1 cellular context compared by ENCODE assay signal in the genomic region with DNA sequence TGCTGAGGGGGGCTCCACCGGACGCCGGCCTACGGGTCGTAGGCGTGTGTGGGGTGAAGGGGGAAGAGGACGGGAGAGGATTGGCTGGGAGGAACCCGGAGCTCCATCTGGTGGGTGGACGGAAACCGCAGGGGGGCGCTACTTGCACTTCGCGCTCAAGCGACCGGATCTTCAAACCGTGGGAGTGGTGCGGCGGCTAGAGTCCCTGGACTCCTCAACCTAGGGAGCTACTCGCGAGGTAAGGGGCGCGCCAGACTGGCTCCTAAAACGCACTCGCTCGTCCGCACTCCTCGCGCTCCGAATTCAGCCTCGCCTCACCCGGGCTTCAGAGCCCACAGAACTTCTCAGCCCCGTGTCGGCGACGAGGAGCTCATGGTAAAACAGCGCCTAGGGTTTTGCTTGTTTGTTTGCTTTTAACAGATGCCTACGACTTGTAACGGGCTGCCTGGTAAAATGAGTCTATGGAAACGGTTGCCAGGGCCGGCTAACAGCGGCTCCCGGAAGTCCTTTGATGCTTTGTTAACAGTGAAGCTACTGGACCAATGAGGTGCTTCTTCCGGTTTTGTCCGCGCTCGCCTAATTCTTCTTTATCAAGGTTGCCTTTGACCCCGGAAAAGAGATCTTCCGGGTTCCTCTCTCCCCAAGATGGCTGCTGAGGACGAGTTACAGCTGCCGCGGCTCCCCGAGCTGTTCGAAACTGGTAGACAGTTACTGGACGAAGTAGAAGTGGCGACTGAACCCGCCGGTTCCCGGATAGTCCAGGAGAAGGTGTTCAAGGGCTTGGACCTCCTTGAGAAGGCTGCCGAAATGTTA.
TF ChIP-seq lines count a peak whose summit lies in the region.

Gene IGBP1 (plus strand): TSS at position 145 of the 813 bp plus-strand sequence. CDS start 501 bp downstream, at position 646.

TF ChIP-seq in HepG2, 621 proteins besides CTCF, POLR2A, EP300 and RAD21 (continued from another document and continues in another):
- TF ChIP-seq DZIP1 (CRISPR knock-in tag; IDR thresholded peaks at IDR 0.05) (no peak), ZHX1 (CRISPR knock-in tag; IDR thresholded peaks at IDR 0.05; ENCODE audit: low read depth) (no peak), ZNF33B (CRISPR knock-in tag; IDR thresholded peaks at IDR 0.05) (no peak), ZNF143 (CRISPR knock-in tag; IDR thresholded peaks at IDR 0.05) (no peak), ZNF235 (CRISPR knock-in tag; IDR thresholded peaks at IDR 0.05; ENCODE audit: borderline replicate concordance) (no peak), MTERF4 (CRISPR knock-in tag; IDR thresholded peaks at IDR 0.05) (no peak), ZC3H13 (CRISPR knock-in tag; IDR thresholded peaks at IDR 0.05) (no peak), DBP (CRISPR knock-in tag; IDR thresholded peaks at IDR 0.05; ENCODE audit: not compliant biosample characterization) (no peak), NFYB (CRISPR knock-in tag; IDR thresholded peaks at IDR 0.05) (peak; percentile 68), SP2 (CRISPR knock-in tag; IDR thresholded peaks at IDR 0.05) (0 out of 2 replicates have a peak, but pooled peaks have one; percentile 32), FOXM1 (CRISPR knock-in tag; IDR thresholded peaks at IDR 0.05) (no peak), GTF3A (CRISPR knock-in tag; conservative IDR thresholded peaks at IDR 0.05) (no peak), ELF3 (CRISPR knock-in tag; IDR thresholded peaks at IDR 0.05) (peak; percentile 59; the same call in 1 of the 2 replicates), NFYC (CRISPR knock-in tag; IDR thresholded peaks at IDR 0.05) (peak; percentile 55; the same call in 1 of the 2 replicates), NR2C2 (CRISPR knock-in tag; IDR thresholded peaks at IDR 0.05; ENCODE audit: borderline replicate concordance) (peak; percentile 98), MIER3 (CRISPR knock-in tag; IDR thresholded peaks at IDR 0.05; ENCODE audit: borderline replicate concordance) (no peak), ZNF468 (CRISPR knock-in tag; IDR thresholded peaks at IDR 0.05) (no peak), TCF12 (IDR thresholded peaks at IDR 0.05) (no peak), TCF12 (CRISPR knock-in tag; IDR thresholded peaks at IDR 0.05) (no peak), LCORL (IDR thresholded peaks at IDR 0.05) (no peak), LCORL (CRISPR knock-in tag; IDR thresholded peaks at IDR 0.05) (no peak), HDAC2 (CRISPR knock-in tag; IDR thresholded peaks at IDR 0.05) (no peak), ZNF253 (CRISPR knock-in tag; IDR thresholded peaks at IDR 0.05; ENCODE audit: borderline replicate concordance) (no peak), FOXA3 (CRISPR knock-in tag; IDR thresholded peaks at IDR 0.05) (no peak), FOXA1 (IDR thresholded peaks at IDR 0.05) (no peak), FOXA1 (CRISPR knock-in tag; IDR thresholded peaks at IDR 0.05) (no peak), MNT (IDR thresholded peaks at IDR 0.05) (no peak), SMAD3 (CRISPR knock-in tag; IDR thresholded peaks at IDR 0.05) (no peak)
- TF ChIP-seq, protein P1, sequence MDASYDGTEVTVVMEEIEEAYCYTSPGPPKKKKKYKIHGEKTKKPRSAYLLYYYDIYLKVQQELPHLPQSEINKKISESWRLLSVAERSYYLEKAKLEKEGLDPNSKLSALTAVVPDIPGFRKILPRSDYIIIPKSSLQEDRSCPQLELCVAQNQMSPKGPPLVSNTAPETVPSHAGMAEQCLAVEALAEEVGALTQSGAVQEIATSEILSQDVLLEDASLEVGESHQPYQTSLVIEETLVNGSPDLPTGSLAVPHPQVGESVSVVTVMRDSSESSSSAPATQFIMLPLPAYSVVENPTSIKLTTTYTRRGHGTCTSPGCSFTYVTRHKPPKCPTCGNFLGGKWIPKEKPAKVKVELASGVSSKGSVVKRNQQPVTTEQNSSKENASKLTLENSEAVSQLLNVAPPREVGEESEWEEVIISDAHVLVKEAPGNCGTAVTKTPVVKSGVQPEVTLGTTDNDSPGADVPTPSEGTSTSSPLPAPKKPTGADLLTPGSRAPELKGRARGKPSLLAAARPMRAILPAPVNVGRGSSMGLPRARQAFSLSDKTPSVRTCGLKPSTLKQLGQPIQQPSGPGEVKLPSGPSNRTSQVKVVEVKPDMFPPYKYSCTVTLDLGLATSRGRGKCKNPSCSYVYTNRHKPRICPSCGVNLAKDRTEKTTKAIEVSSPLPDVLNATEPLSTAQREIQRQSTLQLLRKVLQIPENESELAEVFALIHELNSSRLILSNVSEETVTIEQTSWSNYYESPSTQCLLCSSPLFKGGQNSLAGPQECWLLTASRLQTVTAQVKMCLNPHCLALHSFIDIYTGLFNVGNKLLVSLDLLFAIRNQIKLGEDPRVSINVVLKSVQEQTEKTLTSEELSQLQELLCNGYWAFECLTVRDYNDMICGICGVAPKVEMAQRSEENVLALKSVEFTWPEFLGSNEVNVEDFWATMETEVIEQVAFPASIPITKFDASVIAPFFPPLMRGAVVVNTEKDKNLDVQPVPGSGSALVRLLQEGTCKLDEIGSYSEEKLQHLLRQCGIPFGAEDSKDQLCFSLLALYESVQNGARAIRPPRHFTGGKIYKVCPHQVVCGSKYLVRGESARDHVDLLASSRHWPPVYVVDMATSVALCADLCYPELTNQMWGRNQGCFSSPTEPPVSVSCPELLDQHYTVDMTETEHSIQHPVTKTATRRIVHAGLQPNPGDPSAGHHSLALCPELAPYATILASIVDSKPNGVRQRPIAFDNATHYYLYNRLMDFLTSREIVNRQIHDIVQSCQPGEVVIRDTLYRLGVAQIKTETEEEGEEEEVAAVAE (CRISPR knock-in tag; IDR thresholded peaks at IDR 0.05; ENCODE audit: borderline replicate concordance) = no peak
- TF ChIP-seq, protein P2, sequence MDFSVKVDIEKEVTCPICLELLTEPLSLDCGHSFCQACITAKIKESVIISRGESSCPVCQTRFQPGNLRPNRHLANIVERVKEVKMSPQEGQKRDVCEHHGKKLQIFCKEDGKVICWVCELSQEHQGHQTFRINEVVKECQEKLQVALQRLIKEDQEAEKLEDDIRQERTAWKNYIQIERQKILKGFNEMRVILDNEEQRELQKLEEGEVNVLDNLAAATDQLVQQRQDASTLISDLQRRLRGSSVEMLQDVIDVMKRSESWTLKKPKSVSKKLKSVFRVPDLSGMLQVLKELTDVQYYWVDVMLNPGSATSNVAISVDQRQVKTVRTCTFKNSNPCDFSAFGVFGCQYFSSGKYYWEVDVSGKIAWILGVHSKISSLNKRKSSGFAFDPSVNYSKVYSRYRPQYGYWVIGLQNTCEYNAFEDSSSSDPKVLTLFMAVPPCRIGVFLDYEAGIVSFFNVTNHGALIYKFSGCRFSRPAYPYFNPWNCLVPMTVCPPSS (IDR thresholded peaks at IDR 0.05) = no peak
- TF ChIP-seq, protein P3, sequence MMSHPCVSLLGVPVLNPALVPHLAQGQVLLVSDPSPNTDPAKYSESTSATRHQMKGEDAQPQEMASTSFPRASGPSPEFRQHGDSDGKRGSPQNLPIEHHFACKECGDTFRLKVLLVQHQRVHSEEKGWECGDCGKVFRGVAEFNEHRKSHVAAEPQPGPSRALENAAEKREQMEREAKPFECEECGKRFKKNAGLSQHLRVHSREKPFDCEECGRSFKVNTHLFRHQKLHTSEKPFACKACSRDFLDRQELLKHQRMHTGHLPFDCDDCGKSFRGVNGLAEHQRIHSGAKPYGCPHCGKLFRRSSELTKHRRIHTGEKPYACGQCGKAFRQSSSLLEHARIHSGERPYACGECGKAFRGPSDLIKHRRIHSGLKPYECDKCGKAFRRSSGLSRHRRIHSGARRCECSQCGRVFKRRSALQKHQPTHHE (CRISPR knock-in tag; IDR thresholded peaks at IDR 0.05; ENCODE audit: borderline replicate concordance) = no peak
- TF ChIP-seq, protein P4, sequence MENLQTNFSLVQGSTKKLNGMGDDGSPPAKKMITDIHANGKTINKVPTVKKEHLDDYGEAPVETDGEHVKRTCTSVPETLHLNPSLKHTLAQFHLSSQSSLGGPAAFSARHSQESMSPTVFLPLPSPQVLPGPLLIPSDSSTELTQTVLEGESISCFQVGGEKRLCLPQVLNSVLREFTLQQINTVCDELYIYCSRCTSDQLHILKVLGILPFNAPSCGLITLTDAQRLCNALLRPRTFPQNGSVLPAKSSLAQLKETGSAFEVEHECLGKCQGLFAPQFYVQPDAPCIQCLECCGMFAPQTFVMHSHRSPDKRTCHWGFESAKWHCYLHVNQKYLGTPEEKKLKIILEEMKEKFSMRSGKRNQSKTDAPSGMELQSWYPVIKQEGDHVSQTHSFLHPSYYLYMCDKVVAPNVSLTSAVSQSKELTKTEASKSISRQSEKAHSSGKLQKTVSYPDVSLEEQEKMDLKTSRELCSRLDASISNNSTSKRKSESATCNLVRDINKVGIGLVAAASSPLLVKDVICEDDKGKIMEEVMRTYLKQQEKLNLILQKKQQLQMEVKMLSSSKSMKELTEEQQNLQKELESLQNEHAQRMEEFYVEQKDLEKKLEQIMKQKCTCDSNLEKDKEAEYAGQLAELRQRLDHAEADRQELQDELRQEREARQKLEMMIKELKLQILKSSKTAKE (CRISPR knock-in tag; IDR thresholded peaks at IDR 0.05; ENCODE audit: borderline replicate concordance) = no peak
- TF ChIP-seq, protein P5, sequence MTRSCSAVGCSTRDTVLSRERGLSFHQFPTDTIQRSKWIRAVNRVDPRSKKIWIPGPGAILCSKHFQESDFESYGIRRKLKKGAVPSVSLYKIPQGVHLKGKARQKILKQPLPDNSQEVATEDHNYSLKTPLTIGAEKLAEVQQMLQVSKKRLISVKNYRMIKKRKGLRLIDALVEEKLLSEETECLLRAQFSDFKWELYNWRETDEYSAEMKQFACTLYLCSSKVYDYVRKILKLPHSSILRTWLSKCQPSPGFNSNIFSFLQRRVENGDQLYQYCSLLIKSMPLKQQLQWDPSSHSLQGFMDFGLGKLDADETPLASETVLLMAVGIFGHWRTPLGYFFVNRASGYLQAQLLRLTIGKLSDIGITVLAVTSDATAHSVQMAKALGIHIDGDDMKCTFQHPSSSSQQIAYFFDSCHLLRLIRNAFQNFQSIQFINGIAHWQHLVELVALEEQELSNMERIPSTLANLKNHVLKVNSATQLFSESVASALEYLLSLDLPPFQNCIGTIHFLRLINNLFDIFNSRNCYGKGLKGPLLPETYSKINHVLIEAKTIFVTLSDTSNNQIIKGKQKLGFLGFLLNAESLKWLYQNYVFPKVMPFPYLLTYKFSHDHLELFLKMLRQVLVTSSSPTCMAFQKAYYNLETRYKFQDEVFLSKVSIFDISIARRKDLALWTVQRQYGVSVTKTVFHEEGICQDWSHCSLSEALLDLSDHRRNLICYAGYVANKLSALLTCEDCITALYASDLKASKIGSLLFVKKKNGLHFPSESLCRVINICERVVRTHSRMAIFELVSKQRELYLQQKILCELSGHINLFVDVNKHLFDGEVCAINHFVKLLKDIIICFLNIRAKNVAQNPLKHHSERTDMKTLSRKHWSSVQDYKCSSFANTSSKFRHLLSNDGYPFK (CRISPR knock-in tag; IDR thresholded peaks at IDR 0.05; ENCODE audit: borderline replicate concordance) = peak; percentile 100
